Comparison of ENCODE assay signal across 22 cellular contexts in genomic region chr6:138044972-138045371, GRCh38.
DNase-seq lines count a peak whose midpoint lies in the region; ATAC-seq and TF ChIP-seq lines count a peak whose summit lies in the region.
"Had no signal": no experiment of that assay in that cellular context is flagged by ENCODE, and none has a peak within 500 bp of the region (broad histone marks: within the 10 kb centered on the region; RNA-seq: fewer than 3 reads in every experiment).

No MANE protein-coding gene starts in this region.

- ATAC-seq in heart left ventricle (peak; percentile 86 to 92 (median 90)), RWPE2 (ENCODE audit: low read depth) (no peak), foreskin keratinocyte (no peak)
- ATAC-seq: A549, GM12878, GM23338, HCT116 had no signal

- WGBS in heart left ventricle, 4 donors, result 13 to 48% (median 37%) methylated on average over 1 of the region's 1 CpG

- H3K27ac ChIP-seq in heart left ventricle (no peak overlapping the region), right atrium auricular region (no peak overlapping the region), RWPE2 (ENCODE audit: poor library complexity, severe bottlenecking) (peak overlapping the region; percentile 25), foreskin keratinocyte (peak overlapping the region; percentile 65)
- H3K27ac ChIP-seq: A549; BLaER1 treated with 17β-estradiol and CSF1 and Interleukin-3, amounts not matched to agents 10 nM and 100 nM had no signal

- H3K4me1 ChIP-seq in heart left ventricle (peaks cover 0 to 4% (median 0%) of the 10 kb centered on the region in 12 donors), right atrium auricular region (no peaks in the 10 kb centered on the region), RWPE2 (ENCODE audit: insufficient read depth, poor library complexity, severe bottlenecking) (no peaks in the 10 kb centered on the region), foreskin keratinocyte (peaks cover 5% of the 10 kb centered on the region)
- H3K4me1 ChIP-seq: A549; BE2C; BLaER1 treated with 17β-estradiol and CSF1 and Interleukin-3, amounts not matched to agents 10 nM and 100 nM had no signal

- TF ChIP-seq POLR2A in heart left ventricle (IDR thresholded peaks at IDR 0.05), result no peak

- H3K36me3 ChIP-seq in heart left ventricle (no peaks in the 10 kb centered on the region), right atrium auricular region (no peaks in the 10 kb centered on the region), RWPE2 (ENCODE audit: low read depth) (no peaks in the 10 kb centered on the region)
- H3K36me3 ChIP-seq: BE2C; BLaER1 treated with 17β-estradiol and CSF1 and Interleukin-3, amounts not matched to agents 10 nM and 100 nM had no signal

- DNase-seq in heart left ventricle (no peak), right atrium auricular region (ENCODE audit: low spot score) (no peak), RWPE2 (ENCODE audit: low spot score) (no peak), foreskin keratinocyte (no peak), GM20000 (ENCODE audit: low spot score) (no peak), NCI-H2227 treated with DMSO at 0.1 percent for 48 hours (lab: John Stamatoyannopoulos, UW) (no peak)
- DNase-seq: 8988T; ACHN; AML-193; BE2C; CD4-positive, alpha-beta T cell; CD8-positive, alpha-beta memory T cell; DMS 273 treated with DMSO at 0.1 percent for 48 hours; DMS79; EL; GDM1; H9 had no signal

- peaks cover 0 to 22% (median 0%) of the 10 kb centered on the region in 12 donors for H3K9me3 ChIP-seq in heart left ventricle
- no peaks in the 10 kb centered on the region for H3K9me3 ChIP-seq in right atrium auricular region
- H3K9me3 ChIP-seq in RWPE2 (ENCODE audit: severe bottlenecking), result peaks cover under 1% of the 10 kb centered on the region
- H3K9me3 ChIP-seq: A549, BE2C had no signal

- no peak for TF ChIP-seq CTCF in heart left ventricle (IDR thresholded peaks at IDR 0.05)
- TF ChIP-seq CTCF in right atrium auricular region (IDR thresholded peaks at IDR 0.05), result no peak
- TF ChIP-seq CTCF in RWPE2 (IDR thresholded peaks at IDR 0.05; ENCODE audit: poor library complexity, severe bottlenecking), result no peak
- TF ChIP-seq CTCF in foreskin keratinocyte (conservative IDR thresholded peaks at IDR 0.05), result no peak
- no peak for TF ChIP-seq CTCF in GM20000 (IDR thresholded peaks at IDR 0.05; ENCODE audit: extremely low read depth, missing control alignments)

- H3K27me3 ChIP-seq in heart left ventricle (no peaks in the 10 kb centered on the region), right atrium auricular region (no peaks in the 10 kb centered on the region), RWPE2 (ENCODE audit: insufficient read depth, poor library complexity, severe bottlenecking) (no peaks in the 10 kb centered on the region), foreskin keratinocyte (no peaks in the 10 kb centered on the region)
- H3K27me3 ChIP-seq: BE2C; BLaER1 treated with 17β-estradiol and CSF1 and Interleukin-3, amounts not matched to agents 10 nM and 100 nM had no signal

- intact Hi-C loops in heart left ventricle (cut with DNase I), result no loop called here

- no peak overlapping the region for H3K4me3 ChIP-seq in heart left ventricle
- H3K4me3 ChIP-seq in right atrium auricular region, result no peak overlapping the region
- H3K4me3 ChIP-seq in RWPE2 (ENCODE audit: severe bottlenecking), result no peak overlapping the region
- H3K4me3 ChIP-seq: A549; BLaER1 treated with 17β-estradiol and CSF1 and Interleukin-3, amounts not matched to agents 10 nM and 100 nM; GM12878; GM23338 had no signal

Comparison
In these comparisons a context has a peak if more than half of its experiments do, and no peak if none do; other contexts are left out.
1. ATAC-seq: peak in heart left ventricle (4 of 4); none in RWPE2 (single experiment) and foreskin keratinocyte (single experiment).
2. H3K27ac ChIP-seq: peak in RWPE2 (single experiment) and foreskin keratinocyte (single experiment); none in heart left ventricle (0 of 12) and right atrium auricular region (0 of 2).